In genomic region chr2:207504513-207505171, GRCh38 we compare ENCODE assay signal across 1 cellular context.
TF ChIP-seq lines count a peak whose summit lies in the region.

No MANE protein-coding gene starts in this region.

TF ChIP-seq in GM23338, 12 proteins besides CTCF, POLR2A, EP300 and RAD21 (continued from another document):
- no peak for TF ChIP-seq ZNF462 (CRISPR knock-in tag; IDR thresholded peaks at IDR 0.05)
- TF ChIP-seq ZNF331 (CRISPR knock-in tag; IDR thresholded peaks at IDR 0.05; ENCODE audit: low read depth) = no peak
- TF ChIP-seq CREB1 (CRISPR knock-in tag; IDR thresholded peaks at IDR 0.05; ENCODE audit: low read depth) = no peak
- no peak for TF ChIP-seq ZNF114 (CRISPR knock-in tag; IDR thresholded peaks at IDR 0.05)
- TF ChIP-seq JUNB (IDR thresholded peaks at IDR 0.05; ENCODE audit: unreplicated experiment) = no peak
- TF ChIP-seq EZH2phosphoT487 (IDR thresholded peaks at IDR 0.05; ENCODE audit: unreplicated experiment) = no peak
- TF ChIP-seq STAT1 (IDR thresholded peaks at IDR 0.05; ENCODE audit: unreplicated experiment) = no peak
- no peak for TF ChIP-seq POLR2AphosphoS5 (IDR thresholded peaks at IDR 0.05; ENCODE audit: low read depth)
- TF ChIP-seq EZH2 (IDR thresholded peaks at IDR 0.05; ENCODE audit: low read depth, unreplicated experiment) = no peak
